Comparison of ENCODE assay signal across 1 cellular context in genomic region chr1:1000357-1001056, GRCh38.
TF ChIP-seq lines count a peak whose summit lies in the region.

No MANE protein-coding gene starts in this region.

TF ChIP-seq in GM12878, 131 proteins besides CTCF, POLR2A, EP300 and RAD21 (continued from another document):
- TF ChIP-seq ZBTB4 (CRISPR knock-in tag; IDR thresholded peaks at IDR 0.05) (peak; percentile 85; the same call in 1 of the 2 replicates), CHD2 (IDR thresholded peaks at IDR 0.05; ENCODE audit: borderline replicate concordance, low read depth, low read length) (0 out of 2 replicates have a peak, but pooled peaks have one; percentile 38), DPF2 (IDR thresholded peaks at IDR 0.05) (peak; percentile 72; the same call in 1 of the 2 replicates), IRF5 (IDR thresholded peaks at IDR 0.05; ENCODE audit: borderline replicate concordance) (no peak), STAT3 (IDR thresholded peaks at IDR 0.05; ENCODE audit: low read depth, low read length) (no peak), JUNB (IDR thresholded peaks at IDR 0.05) (peak; percentile 26; the same call in 1 of the 2 replicates), RB1 (IDR thresholded peaks at IDR 0.05; ENCODE audit: borderline replicate concordance) (peak; percentile 36; the same call in 1 of the 2 replicates), ASH2L (IDR thresholded peaks at IDR 0.05; ENCODE audit: borderline replicate concordance, low read depth) (no peak), CEBPB (IDR thresholded peaks at IDR 0.05; ENCODE audit: borderline replicate concordance in 1 of 2, low read depth in 2 of 2, low read length in 2 of 2) (no peak), MXI1 (IDR thresholded peaks at IDR 0.05; ENCODE audit: low read depth, low read length) (peak; percentile 48; the same call in 1 of the 2 replicates), POLR2AphosphoS5 (IDR thresholded peaks at IDR 0.05; ENCODE audit: low read length) (peak; percentile 27; the same call in 1 of the 2 replicates), ZBTB11 (CRISPR knock-in tag; IDR thresholded peaks at IDR 0.05) (0 out of 2 replicates have a peak, but pooled peaks have one; percentile 14), ZBED1 (IDR thresholded peaks at IDR 0.05; ENCODE audit: borderline replicate concordance) (no peak), PML (IDR thresholded peaks at IDR 0.05; ENCODE audit: low read length) (no peak), ETV6 (conservative IDR thresholded peaks at IDR 0.05 in 1 of 2, IDR thresholded peaks at IDR 0.05 in 1 of 2; ENCODE audit: borderline replicate concordance in 1 of 2, low read depth in 1 of 2) (no peak), USF2 (IDR thresholded peaks at IDR 0.05; ENCODE audit: borderline replicate concordance, low read depth, low read length) (no peak), RCOR1 (conservative IDR thresholded peaks at IDR 0.05; ENCODE audit: low read depth, low read length) (no peak), CBFB (IDR thresholded peaks at IDR 0.05; ENCODE audit: low read depth) (no peak), EED (IDR thresholded peaks at IDR 0.05; ENCODE audit: low read depth) (no peak), YBX1 (IDR thresholded peaks at IDR 0.05) (no peak)
TF ChIP-seq in GM12878: peak in this region for 42.
